Comparison of ENCODE assay signal across 23 cellular contexts in genomic region chr11:60995798-60996197, GRCh38. TPM values are rescaled to one million over a fixed set of nuclear protein-coding genes. Genes with fewer than 3 reads are reported as not detected.
DNase-seq lines count a peak whose midpoint lies in the region; ATAC-seq and TF ChIP-seq lines count a peak whose summit lies in the region.
"Had no signal": no experiment of that assay in that cellular context is flagged by ENCODE, and none has a peak within 500 bp of the region (broad histone marks: within the 10 kb centered on the region; RNA-seq: fewer than 3 reads in every experiment).

No MANE protein-coding gene starts in this region.

- H3K27me3 Mint-ChIP-seq in activated T-cell treated with anti-CD3 and anti-CD28 coated beads, Interleukin-2, amount 50 U/mL, for 4 hours (ENCODE audit: low read depth) = no peaks in the 10 kb centered on the region
- H3K27me3 Mint-ChIP-seq in CD4-positive, CD25-positive, alpha-beta regulatory T cell = no peaks in the 10 kb centered on the region
- no peaks in the 10 kb centered on the region for H3K27me3 Mint-ChIP-seq in activated CD8-positive, alpha-beta T cell treated with anti-CD3 and anti-CD28 coated beads, Interleukin-2, amount 10 ng/mL, durations not matched to agents 7 days and 5 days (ENCODE audit: low read depth)
- no peaks in the 10 kb centered on the region for H3K27me3 Mint-ChIP-seq in naive thymus-derived CD4-positive, alpha-beta T cell
- peaks cover 14 to 25% (median 22%) of the 10 kb centered on the region in 3 donors for H3K27me3 Mint-ChIP-seq in CD14-positive monocyte (ENCODE audit: low read depth in 3 of 3)
- H3K27me3 Mint-ChIP-seq: IgD-negative memory B cell had no signal

- CTCF ChIA-PET in activated CD8-positive, alpha-beta T cell treated with anti-CD3 and anti-CD28 coated beads, Interleukin-2, amount 10 ng/mL, durations not matched to agents 7 days and 5 days (lab: Charles Lee) = no interaction called here
- CTCF ChIA-PET in naive thymus-derived CD4-positive, alpha-beta T cell (lab: Charles Lee) = interaction anchor here (0.6 kb wide), 1 partner anchor 166 kb away, joined by 3 read pairs; no protein-coding TSS in a partner anchor

- no peaks in the 10 kb centered on the region for H3K27me3 ChIP-seq in CD4-positive, CD25-positive, alpha-beta regulatory T cell (ENCODE audit: control insufficient read depth, insufficient read depth, low read length)
- no peaks in the 10 kb centered on the region for H3K27me3 ChIP-seq in naive thymus-derived CD4-positive, alpha-beta T cell (ENCODE audit: control insufficient read depth in 2 of 2, insufficient read depth in 2 of 2, low read length in 2 of 2)
- H3K27me3 ChIP-seq: adrenal gland, gastroesophageal sphincter had no signal

- peak overlapping the region; percentile 66 for H3K4me3 Mint-ChIP-seq in activated T-cell treated with anti-CD3 and anti-CD28 coated beads, Interleukin-2, amount 50 U/mL, for 4 hours
- no peak overlapping the region for H3K4me3 Mint-ChIP-seq in CD4-positive, CD25-positive, alpha-beta regulatory T cell
- no peak overlapping the region for H3K4me3 Mint-ChIP-seq in activated CD8-positive, alpha-beta T cell treated with anti-CD3 and anti-CD28 coated beads, Interleukin-2, amount 10 ng/mL, durations not matched to agents 7 days and 5 days
- peak overlapping the region in 8 of 10 donors; percentile 12 to 80 (median 55) for H3K4me3 Mint-ChIP-seq in naive thymus-derived CD4-positive, alpha-beta T cell
- no peak overlapping the region for H3K4me3 Mint-ChIP-seq in CD14-positive monocyte
- H3K4me3 Mint-ChIP-seq: activated B cell treated with CpG ODN at 0.5 μM for 24 hours, IgD-negative memory B cell, type B pancreatic cell had no signal

- no peaks in the 10 kb centered on the region for H3K9me3 ChIP-seq in CD4-positive, CD25-positive, alpha-beta regulatory T cell (ENCODE audit: control insufficient read depth in 2 of 2, low read length in 2 of 2)
- no peaks in the 10 kb centered on the region for H3K9me3 ChIP-seq in naive thymus-derived CD4-positive, alpha-beta T cell (ENCODE audit: control insufficient read depth in 2 of 3, low read length in 3 of 3)
- H3K9me3 ChIP-seq: adrenal gland, gastroesophageal sphincter, HAP-1, mucosa of descending colon had no signal

- POLR2A ChIA-PET in activated CD8-positive, alpha-beta T cell treated with anti-CD3 and anti-CD28 coated beads, Interleukin-2, amount 10 ng/mL, durations not matched to agents 7 days and 5 days (lab: Charles Lee) = interaction anchor here (0.8 to 1.3 kb wide), 3 partner anchors 9 to 25 kb away, joined by 3 to 5 read pairs (median 3); partner anchors contain the start of gene CD6
- POLR2A ChIA-PET in naive thymus-derived CD4-positive, alpha-beta T cell (lab: Charles Lee) = interaction anchor here (0.6 kb wide), 1 partner anchor 47 kb away, joined by 3 read pairs; no protein-coding TSS in a partner anchor

- TF ChIP-seq CTCF in CD14-positive monocyte (IDR thresholded peaks at IDR 0.05) = no peak

- intact Hi-C loops in naive thymus-derived CD4-positive, alpha-beta T cell (cut with micrococcal nuclease) = no loop called here
- intact Hi-C loops in CD14-positive monocyte (cut with micrococcal nuclease) = no loop called here

- H3K27ac ChIP-seq in CD4-positive, CD25-positive, alpha-beta regulatory T cell (ENCODE audit: insufficient read depth, low read length, poor library complexity, severe bottlenecking) = no peak overlapping the region
- peak overlapping the region; percentile 28 for H3K27ac ChIP-seq in naive thymus-derived CD4-positive, alpha-beta T cell (ENCODE audit: low read depth, low read length)
- H3K27ac ChIP-seq: cardiac muscle cell, gastroesophageal sphincter had no signal

- H3K27ac Mint-ChIP-seq in CD4-positive, CD25-positive, alpha-beta regulatory T cell = peak overlapping the region in 2 of 3 donors; percentile 48 to 94
- H3K27ac Mint-ChIP-seq in activated CD8-positive, alpha-beta T cell treated with anti-CD3 and anti-CD28 coated beads, Interleukin-2, amount 10 ng/mL, durations not matched to agents 7 days and 5 days = peak overlapping the region; percentile 11
- peak overlapping the region; percentile 25 to 93 (median 89) for H3K27ac Mint-ChIP-seq in naive thymus-derived CD4-positive, alpha-beta T cell
- H3K27ac Mint-ChIP-seq in CD14-positive monocyte = no peak overlapping the region
- H3K27ac Mint-ChIP-seq: activated B cell treated with CpG ODN at 0.5 μM for 24 hours, IgD-negative memory B cell, type B pancreatic cell had no signal

- H3K9me3 Mint-ChIP-seq in activated T-cell treated with anti-CD3 and anti-CD28 coated beads, Interleukin-2, amount 50 U/mL, for 4 hours = no peaks in the 10 kb centered on the region
- no peaks in the 10 kb centered on the region for H3K9me3 Mint-ChIP-seq in CD4-positive, CD25-positive, alpha-beta regulatory T cell
- no peaks in the 10 kb centered on the region for H3K9me3 Mint-ChIP-seq in activated CD8-positive, alpha-beta T cell treated with anti-CD3 and anti-CD28 coated beads, Interleukin-2, amount 10 ng/mL, durations not matched to agents 7 days and 5 days (ENCODE audit: insufficient read depth)
- H3K9me3 Mint-ChIP-seq in naive thymus-derived CD4-positive, alpha-beta T cell = peaks cover 0 to 1% (median 0%) of the 10 kb centered on the region in 11 donors
- H3K9me3 Mint-ChIP-seq in CD14-positive monocyte = no peaks in the 10 kb centered on the region
- H3K9me3 Mint-ChIP-seq: activated B cell treated with CpG ODN at 0.5 μM for 24 hours, IgD-negative memory B cell, type B pancreatic cell had no signal

- H3K4me1 ChIP-seq in CD4-positive, CD25-positive, alpha-beta regulatory T cell (ENCODE audit: control insufficient read depth, insufficient read depth, low read length, poor library complexity, severe bottlenecking) = peaks cover 22% of the 10 kb centered on the region
- H3K4me1 ChIP-seq in naive thymus-derived CD4-positive, alpha-beta T cell (ENCODE audit: control insufficient read depth in 2 of 2, insufficient read depth in 2 of 2, low read length in 2 of 2) = peaks cover 8 to 58% of the 10 kb centered on the region in 2 donors
- H3K4me1 ChIP-seq: HAP-1 had no signal

- DNase-seq in activated T-cell treated with anti-CD3 and anti-CD28 coated beads, Interleukin-2, amount 50 U/mL, for 4 hours = no peak
- no peak for DNase-seq in activated T-cell treated with anti-CD3 and anti-CD28 coated beads, Interleukin-2, amount 50 U/mL, for 48 hours
- no peak for DNase-seq in CD4-positive, CD25-positive, alpha-beta regulatory T cell
- no peak for DNase-seq in activated CD8-positive, alpha-beta T cell treated with anti-CD3 and anti-CD28 coated beads, Interleukin-2, amount 10 ng/mL, durations not matched to agents 7 days and 5 days
- DNase-seq in naive thymus-derived CD4-positive, alpha-beta T cell = no peak
- DNase-seq in CD14-positive monocyte (ENCODE audit: low spot score) (no peak), NK-92 (lab: John Stamatoyannopoulos, UW; ENCODE audit: unreplicated experiment) (no peak), NCI-H748 (lab: John Stamatoyannopoulos, UW; ENCODE audit: unreplicated experiment) (no peak)
- DNase-seq: activated B cell treated with CpG ODN at 0.5 μM for 24 hours; activated CD8-positive, alpha-beta memory T cell treated with anti-CD3 and anti-CD28 coated beads, Interleukin-2, amount 50 U/mL, for 48 hours; MV-4-11; NCI-H187; stimulated activated naive CD4-positive, alpha-beta T cell had no signal

- H3K4me1 Mint-ChIP-seq in activated T-cell treated with anti-CD3 and anti-CD28 coated beads, Interleukin-2, amount 50 U/mL, for 4 hours (ENCODE audit: low read depth) = peaks cover 69% of the 10 kb centered on the region
- peaks cover 20 to 69% (median 36%) of the 10 kb centered on the region in 4 donors for H3K4me1 Mint-ChIP-seq in CD4-positive, CD25-positive, alpha-beta regulatory T cell
- H3K4me1 Mint-ChIP-seq in activated CD8-positive, alpha-beta T cell treated with anti-CD3 and anti-CD28 coated beads, Interleukin-2, amount 10 ng/mL, durations not matched to agents 7 days and 5 days (ENCODE audit: low read depth) = peaks cover 54% of the 10 kb centered on the region
- peaks cover 42 to 90% (median 81%) of the 10 kb centered on the region in 7 donors for H3K4me1 Mint-ChIP-seq in naive thymus-derived CD4-positive, alpha-beta T cell
- peaks cover 1% of the 10 kb centered on the region for H3K4me1 Mint-ChIP-seq in CD14-positive monocyte

- peaks cover 48% of the 10 kb centered on the region for H3K36me3 ChIP-seq in CD4-positive, CD25-positive, alpha-beta regulatory T cell (ENCODE audit: control insufficient read depth, insufficient read depth, low read length)
- peaks cover 4 to 65% (median 21%) of the 10 kb centered on the region in 3 experiments for H3K36me3 ChIP-seq in naive thymus-derived CD4-positive, alpha-beta T cell (ENCODE audit: control insufficient read depth in 2 of 3, insufficient read depth in 3 of 3, low read length in 3 of 3)
- H3K36me3 ChIP-seq: adrenal gland, cardiac muscle cell, gastroesophageal sphincter, HAP-1 had no signal

- ATAC-seq in activated T-cell treated with anti-CD3 and anti-CD28 coated beads, Interleukin-2, amount 50 U/mL, for 4 hours = no peak
- no peak for ATAC-seq in CD4-positive, CD25-positive, alpha-beta regulatory T cell (ENCODE audit: low read depth in 2 of 2)
- ATAC-seq in activated CD8-positive, alpha-beta T cell treated with anti-CD3 and anti-CD28 coated beads, Interleukin-2, amount 10 ng/mL, durations not matched to agents 7 days and 5 days = no peak
- ATAC-seq in naive thymus-derived CD4-positive, alpha-beta T cell = no peak
- ATAC-seq: gastroesophageal sphincter had no signal

- no peak overlapping the region for H3K4me3 ChIP-seq in CD4-positive, CD25-positive, alpha-beta regulatory T cell (ENCODE audit: low read depth, low read length)
- no peak overlapping the region for H3K4me3 ChIP-seq in naive thymus-derived CD4-positive, alpha-beta T cell (ENCODE audit: low read length)
- H3K4me3 ChIP-seq: adrenal gland, cardiac muscle cell, gastroesophageal sphincter, HAP-1, mucosa of descending colon had no signal

- peaks cover 52% of the 10 kb centered on the region for H3K36me3 Mint-ChIP-seq in activated T-cell treated with anti-CD3 and anti-CD28 coated beads, Interleukin-2, amount 50 U/mL, for 4 hours (ENCODE audit: insufficient read depth)
- H3K36me3 Mint-ChIP-seq in CD4-positive, CD25-positive, alpha-beta regulatory T cell = peaks cover 34% of the 10 kb centered on the region
- peaks cover 58% of the 10 kb centered on the region for H3K36me3 Mint-ChIP-seq in activated CD8-positive, alpha-beta T cell treated with anti-CD3 and anti-CD28 coated beads, Interleukin-2, amount 10 ng/mL, durations not matched to agents 7 days and 5 days (ENCODE audit: low read depth)
- peaks cover 8 to 41% (median 38%) of the 10 kb centered on the region in 5 donors for H3K36me3 Mint-ChIP-seq in naive thymus-derived CD4-positive, alpha-beta T cell
- H3K36me3 Mint-ChIP-seq in CD14-positive monocyte = no peaks in the 10 kb centered on the region
- H3K36me3 Mint-ChIP-seq: IgD-negative memory B cell, type B pancreatic cell had no signal

RNA-seq across cellular contexts. Expression of gene CD6, which starts 24.3 kb away (rescaled TPM):
- 100 to 1,000 TPM; 638 to 711 (median 642) TPM for total RNA-seq in activated T-cell treated with anti-CD3 and anti-CD28 coated beads, Interleukin-2, amount 50 U/mL, for 4 hours
- total RNA-seq in CD4-positive, CD25-positive, alpha-beta regulatory T cell = 398 TPM
- 100 to 1,000 TPM; 108 to 188 (median 130) TPM for polyA plus RNA-seq in CD4-positive, CD25-positive, alpha-beta regulatory T cell
- 100 to 1,000 TPM; 214 to 222 TPM for total RNA-seq in activated CD8-positive, alpha-beta T cell treated with anti-CD3 and anti-CD28 coated beads, Interleukin-2, amount 10 ng/mL, durations not matched to agents 7 days and 5 days
- 100 to 1,000 TPM; 361 to 653 (median 430) TPM for total RNA-seq in naive thymus-derived CD4-positive, alpha-beta T cell
- 100 to 1,000 TPM; 195 to 303 TPM for polyA plus RNA-seq in naive thymus-derived CD4-positive, alpha-beta T cell
- polyA plus RNA-seq in CD14-positive monocyte = under 1 TPM; 0.39 TPM
- total RNA-seq: NCI-H460, renal cortical epithelial cell had no signal
- polyA plus RNA-seq: AG04450, cardiac muscle cell had no signal

RNA-seq across cellular contexts. Expression of gene SLC15A3, which starts 43.8 kb away (rescaled TPM):
- total RNA-seq in activated T-cell treated with anti-CD3 and anti-CD28 coated beads, Interleukin-2, amount 50 U/mL, for 4 hours = 1 to 10 TPM; 3.8 to 6.1 (median 5.5) TPM
- 1.0 TPM for total RNA-seq in CD4-positive, CD25-positive, alpha-beta regulatory T cell
- polyA plus RNA-seq in CD4-positive, CD25-positive, alpha-beta regulatory T cell = under 1 TPM in 1 of 4 donors, not detected in 3; 0.43 TPM
- 1 to 10 TPM; 2.0 to 2.2 TPM for total RNA-seq in activated CD8-positive, alpha-beta T cell treated with anti-CD3 and anti-CD28 coated beads, Interleukin-2, amount 10 ng/mL, durations not matched to agents 7 days and 5 days
- total RNA-seq in naive thymus-derived CD4-positive, alpha-beta T cell = 100 to 1,000 TPM in 1 of 5 experiments, 10 to 100 TPM in 3, 1 to 10 TPM in 1; 2.9 to 101 (median 10.8) TPM
- 1 to 10 TPM in 1 of 2 donors, under 1 TPM in 1; 0.85 to 2.6 TPM for polyA plus RNA-seq in naive thymus-derived CD4-positive, alpha-beta T cell
- polyA plus RNA-seq in CD14-positive monocyte = 10 to 100 TPM; 27.1 to 35.0 TPM
- total RNA-seq: NCI-H460 had no signal
- polyA plus RNA-seq: cardiac muscle cell had no signal

Comparison
In these comparisons a context has a peak if more than half of its experiments do, and no peak if none do; other contexts are left out.
1. H3K4me3 Mint-ChIP-seq: peak in activated T-cell treated with anti-CD3 and anti-CD28 coated beads, Interleukin-2, amount 50 U/mL, for 4 hours (single experiment) and naive thymus-derived CD4-positive, alpha-beta T cell (8 of 10); none in CD4-positive, CD25-positive, alpha-beta regulatory T cell (0 of 4), activated CD8-positive, alpha-beta T cell treated with anti-CD3 and anti-CD28 coated beads, Interleukin-2, amount 10 ng/mL, durations not matched to agents 7 days and 5 days (single experiment) and CD14-positive monocyte (0 of 2).
2. H3K27ac Mint-ChIP-seq: peak in CD4-positive, CD25-positive, alpha-beta regulatory T cell (2 of 3), activated CD8-positive, alpha-beta T cell treated with anti-CD3 and anti-CD28 coated beads, Interleukin-2, amount 10 ng/mL, durations not matched to agents 7 days and 5 days (single experiment) and naive thymus-derived CD4-positive, alpha-beta T cell (9 of 9); none in CD14-positive monocyte (0 of 7).